8 cellular contexts compared by ENCODE assay signal in genomic region chr9:98192503-98193335, GRCh38.
A peak's percentile ranks its signal among the peaks of the same experiment; 100 is the strongest.
DNase-seq lines count a peak whose midpoint lies in the region; ATAC-seq and TF ChIP-seq lines count a peak whose summit lies in the region.

A gene with protein sequence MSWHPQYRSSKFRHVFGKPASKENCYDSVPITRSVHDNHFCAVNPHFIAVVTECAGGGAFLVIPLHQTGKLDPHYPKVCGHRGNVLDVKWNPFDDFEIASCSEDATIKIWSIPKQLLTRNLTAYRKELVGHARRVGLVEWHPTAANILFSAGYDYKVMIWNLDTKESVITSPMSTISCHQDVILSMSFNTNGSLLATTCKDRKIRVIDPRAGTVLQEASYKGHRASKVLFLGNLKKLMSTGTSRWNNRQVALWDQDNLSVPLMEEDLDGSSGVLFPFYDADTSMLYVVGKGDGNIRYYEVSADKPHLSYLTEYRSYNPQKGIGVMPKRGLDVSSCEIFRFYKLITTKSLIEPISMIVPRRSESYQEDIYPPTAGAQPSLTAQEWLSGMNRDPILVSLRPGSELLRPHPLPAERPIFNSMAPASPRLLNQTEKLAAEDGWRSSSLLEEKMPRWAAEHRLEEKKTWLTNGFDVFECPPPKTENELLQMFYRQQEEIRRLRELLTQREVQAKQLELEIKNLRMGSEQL (minus strand): TSS chr9:98192637. CDS start chr9:98157660, 34,977 bp downstream.

- no peaks in the 10 kb centered on the region for H3K27me3 ChIP-seq in HL-60 (ENCODE audit: insufficient read depth, poor library complexity, severe bottlenecking)
- no peaks in the 10 kb centered on the region for H3K27me3 ChIP-seq in mucosa of rectum (ENCODE audit: control insufficient read depth in 2 of 2, insufficient read depth in 2 of 2, low read length in 2 of 2)

- peak within 1 kb of the TSS; percentile 77 to 91 for H3K9ac ChIP-seq in mucosa of rectum (ENCODE audit: low read depth in 1 of 2, low read length in 2 of 2)

- no peaks in the 10 kb centered on the region for H3K36me3 ChIP-seq in mucosa of rectum (ENCODE audit: control insufficient read depth in 2 of 2, insufficient read depth in 2 of 2, low read length in 2 of 2)

- H3K9me3 ChIP-seq in mucosa of rectum (ENCODE audit: control insufficient read depth in 2 of 2, low read length in 2 of 2): no peaks in the 10 kb centered on the region

- TF ChIP-seq CTCF in AG09309 (IDR thresholded peaks at IDR 0.05; ENCODE audit: control insufficient read depth, insufficient read depth, low read depth, low read length, missing control alignments): peak; percentile 66
- TF ChIP-seq CTCF in HL-60 (IDR thresholded peaks at IDR 0.05; ENCODE audit: insufficient read depth, low read length): peak; percentile 28

- peak within 1 kb of the TSS; percentile 62 for H3K27ac ChIP-seq in HL-60 (replicated peaks)
- peak within 1 kb of the TSS; percentile 88 to 89 for H3K27ac ChIP-seq in mucosa of rectum (ENCODE audit: low read depth in 2 of 2, low read length in 2 of 2)

- no peak for TF ChIP-seq POLR2A in erythroblast (IDR thresholded peaks at IDR 0.05; ENCODE audit: low read length)

- H3K4me3 ChIP-seq in AG09309 (ENCODE audit: control insufficient read depth, low read depth, low read length) (peak within 1 kb of the TSS; percentile 58), HL-60 (replicated peaks; ENCODE audit: insufficient read depth, low read length) (peak within 1 kb of the TSS; percentile 85), mucosa of rectum (ENCODE audit: low read length in 2 of 2) (peak within 1 kb of the TSS; percentile 82 to 88)

- H3K4me1 ChIP-seq in mucosa of rectum (ENCODE audit: control insufficient read depth in 2 of 2, insufficient read depth in 2 of 2, low read length in 2 of 2): peaks cover 20 to 29% of the 10 kb centered on the region in 2 donors

- peak; percentile 62 for ATAC-seq in GM19023 (IDR thresholded peaks at IDR 0.05; ENCODE audit: unreplicated experiment)

- no peak for DNase-seq in AG09309 (ENCODE audit: low read depth)
- peak; percentile 69 to 75 for DNase-seq in HL-60 (ENCODE audit: low read depth in 1 of 2, low spot score in 1 of 2)
- peak; percentile 56 for DNase-seq in NOMO-1 treated with dmso at 0.1 percent for 144 hours (lab: John Stamatoyannopoulos, UW; ENCODE audit: unreplicated experiment)
- peak; percentile 74 for DNase-seq in activated T-cell treated with anti-CD3 and anti-CD28 coated beads for 48 hours (ENCODE audit: low read depth)
- DNase-seq in erythroblast (lab: John Stamatoyannopoulos, UW): peak; percentile 70 to 71
- peak; percentile 38 to 39 for DNase-seq in stimulated activated CD8-positive, alpha-beta memory T cell treated with anti-CD3 and anti-CD28 coated beads, Interleukin-4, amount 100 ng/mL, for 4 hours (ENCODE audit: low read depth in 2 of 2, low spot score in 1 of 2)
